Comparison of ENCODE assay signal across 7 cellular contexts in genomic region chr18:28961669-28962228, GRCh38.
DNase-seq lines count a peak whose midpoint lies in the region; ATAC-seq and TF ChIP-seq lines count a peak whose summit lies in the region.

No MANE protein-coding gene starts in this region.

- no peaks in the 10 kb centered on the region for H3K36me3 ChIP-seq in adipocyte (ENCODE audit: control insufficient read depth, insufficient read depth, low read length, severe bottlenecking)
- no peaks in the 10 kb centered on the region for H3K36me3 ChIP-seq in right lobe of liver

- H3K9me3 ChIP-seq in adipocyte (ENCODE audit: control insufficient read depth, low read length), result no peaks in the 10 kb centered on the region
- no peaks in the 10 kb centered on the region for H3K9me3 ChIP-seq in right lobe of liver

- H3K4me3 ChIP-seq in GM12865 (ENCODE audit: low read depth, low read length) (no peak overlapping the region), adipocyte (ENCODE audit: low read length) (no peak overlapping the region), right lobe of liver (no peak overlapping the region)

- DNase-seq in GM12865 (ENCODE audit: low read depth) (peak; percentile 3), NCI-H1048 (lab: John Stamatoyannopoulos, UW) (peak; percentile 20), adipocyte (ENCODE audit: low read depth) (peak; percentile 47), right lobe of liver (no peak)

- TF ChIP-seq CTCF in GM12865 (IDR thresholded peaks at IDR 0.05; ENCODE audit: insufficient read depth, low read depth, low read length, missing control alignments), result peak; percentile 2
- TF ChIP-seq CTCF in right lobe of liver (IDR thresholded peaks at IDR 0.05), result peak in 3 of 4 donors; percentile 26 to 38 (median 34)

- intact Hi-C loops in right lobe of liver (cut with DNase I), result no loop called here

- no peak overlapping the region for H3K9ac ChIP-seq in adipocyte (ENCODE audit: low read length)

- H3K27ac ChIP-seq in right lobe of liver, result no peak overlapping the region

- H3K27me3 ChIP-seq in adipocyte (replicated peaks; ENCODE audit: control insufficient read depth, insufficient read depth, low read length) (no peaks in the 10 kb centered on the region), right lobe of liver (no peaks in the 10 kb centered on the region)

- no peak for TF ChIP-seq POLR2A in right lobe of liver (IDR thresholded peaks at IDR 0.05)

- H3K4me1 ChIP-seq in adipocyte (ENCODE audit: control insufficient read depth, insufficient read depth, low read length), result peaks cover 17% of the 10 kb centered on the region
- no peaks in the 10 kb centered on the region for H3K4me1 ChIP-seq in right lobe of liver

- ATAC-seq in right lobe of liver (peak; percentile 15 to 47 (median 42)), HG02610 (IDR thresholded peaks at IDR 0.05; ENCODE audit: unreplicated experiment) (no peak), HG03342 (IDR thresholded peaks at IDR 0.05; ENCODE audit: unreplicated experiment) (no peak), GM21825 (IDR thresholded peaks at IDR 0.05; ENCODE audit: unreplicated experiment) (no peak)

- 55% methylated on average over 8 of the region's 8 CpGs for WGBS in right lobe of liver (ENCODE audit: insufficient coverage, low coverage, low lambda C conversion rate, missing lambda C conversion rate)

Comparison
In these comparisons a context has a peak if more than half of its experiments do, and no peak if none do; other contexts are left out.
1. DNase-seq: peak in GM12865 (single experiment), NCI-H1048 (single experiment) and adipocyte (single experiment); none in right lobe of liver (0 of 3).
2. ATAC-seq: peak in right lobe of liver (4 of 4); none in HG02610 (single experiment), HG03342 (single experiment) and GM21825 (single experiment).